8 cellular contexts compared by ENCODE assay signal in the genomic region with DNA sequence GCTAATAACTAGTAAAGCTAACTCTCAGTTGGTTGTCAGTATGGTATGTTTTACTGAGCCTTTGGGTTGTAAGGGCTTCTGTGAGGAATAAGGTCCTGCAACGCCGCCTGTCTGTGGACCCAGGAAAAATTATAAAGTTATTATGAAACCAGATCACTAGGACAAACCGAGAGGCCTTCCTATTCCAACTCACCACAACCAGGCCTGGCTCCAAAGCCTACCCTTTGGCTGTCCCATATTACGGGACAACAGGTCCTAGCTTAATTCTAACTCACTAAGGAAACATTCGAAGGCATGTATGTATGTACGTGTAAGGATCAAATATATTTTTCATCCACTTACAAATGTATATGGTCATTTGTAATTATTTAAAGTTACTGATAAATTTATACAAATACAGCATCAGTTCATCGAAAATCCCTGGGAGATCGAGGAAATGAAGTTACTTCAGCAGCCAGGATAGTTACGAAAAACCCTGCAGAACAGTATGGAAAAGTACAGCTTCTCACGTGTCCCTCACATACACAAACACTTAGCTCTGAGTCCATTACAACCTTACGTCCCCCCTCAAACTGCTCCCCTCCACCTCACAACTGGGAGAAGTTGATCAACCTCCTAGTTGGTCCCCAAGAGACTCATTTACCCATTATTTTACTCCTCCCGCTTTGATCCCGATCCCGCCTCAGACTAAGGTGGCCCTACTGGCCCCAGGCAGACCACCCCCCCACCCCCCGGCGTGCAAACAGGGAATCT. TPM values are rescaled to one million over a fixed set of nuclear protein-coding genes. Genes with fewer than 3 reads are reported as not detected.
A peak's percentile ranks its signal among the peaks of the same experiment; 100 is the strongest.
DNase-seq lines count a peak whose midpoint lies in the region; ATAC-seq and TF ChIP-seq lines count a peak whose summit lies in the region.

No MANE protein-coding gene starts in this region.

- peaks cover 94% of the 10 kb centered on the region for H3K79me2 ChIP-seq in DOHH2 (ENCODE audit: control insufficient read depth, low read length)

- peaks cover 27% of the 10 kb centered on the region for H3K36me3 Mint-ChIP-seq in brain

- DNase-seq in NCI-H1930 (lab: John Stamatoyannopoulos, UW) (peak; percentile 36 to 37), T1000 (lab: John Stamatoyannopoulos, UW) (peak; percentile 30), skeletal muscle cell (ENCODE audit: low read depth) (peak; percentile 55)

- TF ChIP-seq CTCF in DOHH2 (IDR thresholded peaks at IDR 0.05; ENCODE audit: low read depth, low read length, poor library complexity, severe bottlenecking) (peak; percentile 78), brain (conservative IDR thresholded peaks at IDR 0.05) (peak; percentile 61 to 78)

- H3K27me3 Mint-ChIP-seq in brain: peaks cover 18% of the 10 kb centered on the region

- H3K27me3 ChIP-seq in DOHH2 (ENCODE audit: control insufficient read depth, low read length): no peaks in the 10 kb centered on the region
- H3K27me3 ChIP-seq in iPS-18a (ENCODE audit: control insufficient read depth, insufficient read depth, low read length): no peaks in the 10 kb centered on the region

- H3K36me3 ChIP-seq in DOHH2 (ENCODE audit: control insufficient read depth, low read length): peaks cover 66% of the 10 kb centered on the region
- peaks cover 9% of the 10 kb centered on the region for H3K36me3 ChIP-seq in iPS-18a (ENCODE audit: control insufficient read depth, low read depth, low read length)

- peaks cover 66% of the 10 kb centered on the region for H3K4me1 Mint-ChIP-seq in brain

- H3K9ac ChIP-seq in iPS-18a (ENCODE audit: low read length): peak overlapping the region; percentile 79

- ATAC-seq in HG02759 (IDR thresholded peaks at IDR 0.05; ENCODE audit: unreplicated experiment): peak; percentile 19
- no peak for ATAC-seq in GM21528 (IDR thresholded peaks at IDR 0.05; ENCODE audit: low FRiP score, unreplicated experiment)

- H3K9me3 ChIP-seq in DOHH2 (ENCODE audit: control insufficient read depth, insufficient read depth, low read length) (no peaks in the 10 kb centered on the region), iPS-18a (ENCODE audit: control insufficient read depth, low read depth, low read length) (no peaks in the 10 kb centered on the region)

- H3K4me2 ChIP-seq in DOHH2 (ENCODE audit: low read length): peak overlapping the region; percentile 73

- H3K9me2 ChIP-seq in DOHH2 (replicated peaks; ENCODE audit: control insufficient read depth, low read length): no peaks in the 10 kb centered on the region

- 0 out of 2 replicates have a peak, but pooled peaks cover 4% of the 10 kb centered on the region for H3F3A ChIP-seq in DOHH2 (ENCODE audit: control insufficient read depth, insufficient read depth)

- peaks cover 47% of the 10 kb centered on the region for H3K4me1 ChIP-seq in DOHH2 (ENCODE audit: control insufficient read depth, low read length)
- H3K4me1 ChIP-seq in iPS-18a (ENCODE audit: control insufficient read depth, low read depth, low read length): peaks cover 16% of the 10 kb centered on the region

- H3K4me3 Mint-ChIP-seq in brain: peak overlapping the region; percentile 96 to 100 (median 100)

- H3K9me3 Mint-ChIP-seq in brain: peaks cover 0 to 7% (median 0%) of the 10 kb centered on the region in 5 experiments

- H4K20me1 ChIP-seq in DOHH2 (ENCODE audit: control insufficient read depth, insufficient read depth, low read depth, low read length): peaks cover 20% of the 10 kb centered on the region

- peak overlapping the region; percentile 91 for H3K4me3 ChIP-seq in DOHH2 (ENCODE audit: low read length)
- peak overlapping the region; percentile 96 for H3K4me3 ChIP-seq in iPS-18a (ENCODE audit: low read length)
- peak overlapping the region; percentile 88 for H3K4me3 ChIP-seq in skeletal muscle cell (ENCODE audit: low read depth, low read length)

- H3K27ac ChIP-seq in DOHH2 (ENCODE audit: low read depth, low read length) (peak overlapping the region; percentile 83), iPS-18a (ENCODE audit: low read length) (peak overlapping the region; percentile 25)

- peak overlapping the region; percentile 99 to 100 (median 100) for H3K27ac Mint-ChIP-seq in brain

RNA-seq across cellular contexts. Expression of a gene that starts 1.2 kb away (rescaled TPM):
- 30.0 TPM for polyA plus RNA-seq in brain (ENCODE audit: insufficient read depth, low read depth, low replicate concordance)
